In the genomic region with DNA sequence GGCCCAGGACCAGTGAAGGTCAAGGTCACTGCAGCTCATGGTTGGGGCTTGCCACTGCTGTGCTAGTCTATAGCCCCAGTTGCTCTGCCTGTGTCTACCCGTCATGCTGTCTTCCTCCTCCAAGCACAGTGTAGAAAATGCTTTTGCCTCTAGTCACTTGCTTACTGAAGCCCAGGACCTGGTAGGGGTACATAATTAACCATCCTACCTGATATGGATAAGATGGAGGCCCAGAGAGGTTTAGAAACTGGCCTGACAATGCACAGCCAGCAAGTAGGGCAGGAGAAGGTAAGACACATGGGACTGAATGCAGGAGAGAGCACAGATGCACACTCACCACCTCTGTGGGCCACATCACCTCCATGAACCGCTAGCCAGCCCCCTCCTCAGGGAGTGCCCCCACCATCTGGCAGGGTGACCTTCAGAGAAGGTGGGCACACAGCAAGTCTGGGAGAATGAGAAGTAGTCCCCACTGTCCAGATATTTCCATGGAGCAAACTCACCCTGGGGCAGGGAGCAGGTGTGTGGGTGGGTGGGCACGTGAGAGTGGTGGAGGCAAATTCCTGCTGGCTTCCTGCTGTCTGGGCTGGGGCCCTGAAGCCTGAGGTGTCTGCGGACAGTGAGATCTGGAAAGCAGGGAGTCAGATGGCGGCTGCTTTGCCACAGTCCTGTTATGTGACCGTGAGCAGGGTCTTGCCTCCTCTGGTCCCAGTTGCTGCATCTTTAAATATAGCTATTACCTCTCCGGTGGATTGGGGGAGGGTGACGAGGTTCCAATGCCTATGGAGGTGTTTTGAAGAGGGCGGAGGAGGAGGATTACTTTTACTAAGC, we compare ENCODE assay signal across 14 cellular contexts. TPM values are rescaled to one million over a fixed set of nuclear protein-coding genes. Genes with fewer than 3 reads are reported as not detected.
A peak's percentile ranks its signal among the peaks of the same experiment; 100 is the strongest.
DNase-seq lines count a peak whose midpoint lies in the region; ATAC-seq, FAIRE-seq and TF ChIP-seq lines count a peak whose summit lies in the region.
"Had no signal": no experiment of that assay in that cellular context is flagged by ENCODE, and none has a peak within 500 bp of the region (broad histone marks: within the 10 kb centered on the region; RNA-seq: fewer than 3 reads in every experiment).

No MANE protein-coding gene starts in this region.

- H3K9me3 ChIP-seq in BLaER1 (no peaks in the 10 kb centered on the region), adipocyte (ENCODE audit: control insufficient read depth, low read length) (no peaks in the 10 kb centered on the region), kidney (ENCODE audit: control insufficient read depth in 1 of 2, low read length in 2 of 2) (no peaks in the 10 kb centered on the region), psoas muscle (no peaks in the 10 kb centered on the region)

- POLR2A ChIA-PET in activated CD4-positive, alpha-beta memory T cell treated with anti-CD3 and anti-CD28 coated beads for 36 hours (lab: Charles Lee): no interaction called here

- 58 to 62% (median 58%) methylated on average over 9 of the region's 9 CpGs for whole genome bisulfite sequencing in psoas muscle, 3 donors

- no peaks in the 10 kb centered on the region for H3K36me3 Mint-ChIP-seq in activated CD4-positive, alpha-beta memory T cell treated with anti-CD3 and anti-CD28 coated beads for 36 hours

- H3K27me3 ChIP-seq in BLaER1: no peaks in the 10 kb centered on the region
- peaks cover 5% of the 10 kb centered on the region for H3K27me3 ChIP-seq in adipocyte (replicated peaks; ENCODE audit: control insufficient read depth, insufficient read depth, low read length)
- peaks cover 0 to 11% (median 5%) of the 10 kb centered on the region in 3 donors for H3K27me3 ChIP-seq in psoas muscle (ENCODE audit: insufficient read depth in 3 of 3, low read length in 2 of 3)

- FAIRE-seq in kidney (lab: Jason Lieb, UNC): no peak
- FAIRE-seq: islet of Langerhans had no signal

- H3K9ac ChIP-seq in BLaER1 (no peak overlapping the region), adipocyte (ENCODE audit: low read length) (peak overlapping the region; percentile 83), kidney (ENCODE audit: low read length in 2 of 2) (peak overlapping the region; percentile 78 to 96)

- H3K27ac Mint-ChIP-seq in activated CD4-positive, alpha-beta memory T cell treated with anti-CD3 and anti-CD28 coated beads for 36 hours: no peak overlapping the region
- H3K27ac Mint-ChIP-seq: effector memory CD8-positive, alpha-beta T cell had no signal

- intact Hi-C loops in kidney (cut with DNase I) (no loop called here), psoas muscle (cut with DNase I) (no loop called here)
- intact Hi-C loops in activated CD4-positive, alpha-beta memory T cell treated with anti-CD3 and anti-CD28 coated beads for 36 hours (cut with micrococcal nuclease): no loop called here

- DNase-seq in adipocyte (ENCODE audit: low read depth) (no peak), kidney (no peak), psoas muscle (no peak), RKO (ENCODE audit: low spot score) (no peak)
- DNase-seq in stimulated activated CD4-positive, alpha-beta T cell treated with anti-CD3 and anti-CD28 coated beads, Interleukin-2, amount 100 ng/mL, for 24 hours: no peak
- no peak for DNase-seq in activated CD4-positive, alpha-beta memory T cell treated with anti-CD3 and anti-CD28 coated beads for 36 hours
- DNase-seq: activated T-cell treated with anti-CD3 and anti-CD28 coated beads, Interleukin-2, amount 50 U/mL, for 4 hours; effector memory CD8-positive, alpha-beta T cell; KG1; NCI-H510A treated with DMSO at 0.1 percent for 48 hours had no signal

- TF ChIP-seq CTCF in kidney (IDR thresholded peaks at IDR 0.05; ENCODE audit: borderline replicate concordance, extremely low read depth, insufficient read depth) (no peak), psoas muscle (IDR thresholded peaks at IDR 0.05) (no peak)

- H3K4me3 Mint-ChIP-seq in activated CD4-positive, alpha-beta memory T cell treated with anti-CD3 and anti-CD28 coated beads for 36 hours: no peak overlapping the region
- H3K4me3 Mint-ChIP-seq: activated T-cell treated with anti-CD3 and anti-CD28 coated beads, Interleukin-2, amount 50 U/mL, for 4 hours; effector memory CD8-positive, alpha-beta T cell had no signal

- H3K27me3 Mint-ChIP-seq in activated CD4-positive, alpha-beta memory T cell treated with anti-CD3 and anti-CD28 coated beads for 36 hours: peaks cover 5% of the 10 kb centered on the region

- peaks cover 14% of the 10 kb centered on the region for H3K4me1 Mint-ChIP-seq in activated CD4-positive, alpha-beta memory T cell treated with anti-CD3 and anti-CD28 coated beads for 36 hours (ENCODE audit: low read depth)

- no peaks in the 10 kb centered on the region for H3K9me3 Mint-ChIP-seq in activated CD4-positive, alpha-beta memory T cell treated with anti-CD3 and anti-CD28 coated beads for 36 hours
- H3K9me3 Mint-ChIP-seq: activated T-cell treated with anti-CD3 and anti-CD28 coated beads, Interleukin-2, amount 50 U/mL, for 4 hours; effector memory CD8-positive, alpha-beta T cell had no signal

- H3K27ac ChIP-seq in BLaER1: no peak overlapping the region
- H3K27ac ChIP-seq in kidney (ENCODE audit: low read depth in 2 of 2, low read length in 2 of 2): peak overlapping the region; percentile 88 to 97
- H3K27ac ChIP-seq in psoas muscle: peak overlapping the region; percentile 71

- H3K4me1 ChIP-seq in BLaER1 (peaks cover 24% of the 10 kb centered on the region), adipocyte (ENCODE audit: control insufficient read depth, insufficient read depth, low read length) (peaks cover 34% of the 10 kb centered on the region), kidney (ENCODE audit: control insufficient read depth in 1 of 2, insufficient read depth in 1 of 2, low read depth in 1 of 2, low read length in 2 of 2) (peaks cover 16 to 33% of the 10 kb centered on the region in 2 donors), psoas muscle (no peaks in the 10 kb centered on the region)

- no peaks in the 10 kb centered on the region for H3K36me3 ChIP-seq in BLaER1
- H3K36me3 ChIP-seq in adipocyte (ENCODE audit: control insufficient read depth, insufficient read depth, low read length, severe bottlenecking): no peaks in the 10 kb centered on the region
- H3K36me3 ChIP-seq in kidney (ENCODE audit: control insufficient read depth in 1 of 2, insufficient read depth in 2 of 2, low read length in 2 of 2): no peaks in the 10 kb centered on the region
- H3K36me3 ChIP-seq in psoas muscle (ENCODE audit: insufficient read depth in 1 of 2, low read depth in 1 of 2): no peaks in the 10 kb centered on the region

- H3K4me3 ChIP-seq in BLaER1: no peak overlapping the region
- peak overlapping the region; percentile 81 for H3K4me3 ChIP-seq in adipocyte (ENCODE audit: low read length)
- peak overlapping the region; percentile 66 to 95 for H3K4me3 ChIP-seq in kidney (ENCODE audit: low read length in 2 of 2)
- peak overlapping the region; percentile 66 for H3K4me3 ChIP-seq in psoas muscle

- no peaks in the 10 kb centered on the region for H4K20me1 ChIP-seq in BLaER1

- H3K4me2 ChIP-seq in BLaER1: peak overlapping the region; percentile 30; the same call in 1 of the 2 replicates

- CTCF ChIA-PET in activated CD4-positive, alpha-beta memory T cell treated with anti-CD3 and anti-CD28 coated beads for 36 hours (lab: Charles Lee): interaction anchor here (0.6 to 1.4 kb wide), 2 partner anchors 44 to 71 kb away, joined by 3 to 5 read pairs; no protein-coding TSS in a partner anchor

- ATAC-seq in psoas muscle (no peak), HG02763 (IDR thresholded peaks at IDR 0.05; ENCODE audit: unreplicated experiment) (no peak)
- ATAC-seq: activated T-cell treated with anti-CD3 and anti-CD28 coated beads, Interleukin-2, amount 50 U/mL, for 4 hours; effector memory CD8-positive, alpha-beta T cell had no signal

RNA-seq across cellular contexts. Expression of a gene that starts 1.0 kb away (rescaled TPM):
- total RNA-seq in kidney: 46.4 TPM
- polyA plus RNA-seq in kidney (ENCODE audit: insufficient read depth, low read depth, low replicate concordance): 39.1 TPM
- total RNA-seq in psoas muscle: 10 to 100 TPM in 2 of 4 donors, 1 to 10 TPM in 2; 3.8 to 13.5 (median 9.1) TPM
- polyA plus RNA-seq in psoas muscle: 1 to 10 TPM; 3.3 to 6.2 (median 4.5) TPM
- not detected for total RNA-seq in activated CD4-positive, alpha-beta memory T cell treated with anti-CD3 and anti-CD28 coated beads for 36 hours

RNA-seq across cellular contexts. Expression of a gene that starts 14.7 kb away (rescaled TPM):
- 1.3 TPM for total RNA-seq in kidney
- not detected for polyA plus RNA-seq in kidney (ENCODE audit: insufficient read depth, low read depth, low replicate concordance)
- total RNA-seq in psoas muscle: under 1 TPM in 1 of 4 donors, not detected in 3; 0.12 TPM
- polyA plus RNA-seq in psoas muscle: under 1 TPM in 1 of 3 donors, not detected in 2; 0.04 TPM
- total RNA-seq in activated CD4-positive, alpha-beta memory T cell treated with anti-CD3 and anti-CD28 coated beads for 36 hours: 1 to 10 TPM; 1.5 to 1.7 TPM
- polyA plus RNA-seq: BJ had no signal

RNA-seq across cellular contexts. Expression of a gene that starts 31.2 kb away (rescaled TPM):
- total RNA-seq in kidney: 1.5 TPM
- polyA plus RNA-seq in kidney (ENCODE audit: insufficient read depth, low read depth, low replicate concordance): not detected
- not detected for total RNA-seq in psoas muscle
- under 1 TPM in 1 of 3 donors, not detected in 2; 0.20 TPM for polyA plus RNA-seq in psoas muscle
- total RNA-seq in activated CD4-positive, alpha-beta memory T cell treated with anti-CD3 and anti-CD28 coated beads for 36 hours: 1 to 10 TPM; 1.6 to 3.1 TPM
- polyA plus RNA-seq: BJ had no signal

Comparison
In these comparisons a context has a peak if more than half of its experiments do, and no peak if none do; other contexts are left out.
1. RNA of a gene that starts 1.0 kb away (total RNA-seq): 46.4 TPM in kidney (single experiment) and 3.8 to 13.5 TPM in psoas muscle; not detected in activated CD4-positive, alpha-beta memory T cell treated with anti-CD3 and anti-CD28 coated beads for 36 hours; every median in the first group is over 4 times any median in the second.